ENCODE assay signal across 1 cellular context in the genomic region with DNA sequence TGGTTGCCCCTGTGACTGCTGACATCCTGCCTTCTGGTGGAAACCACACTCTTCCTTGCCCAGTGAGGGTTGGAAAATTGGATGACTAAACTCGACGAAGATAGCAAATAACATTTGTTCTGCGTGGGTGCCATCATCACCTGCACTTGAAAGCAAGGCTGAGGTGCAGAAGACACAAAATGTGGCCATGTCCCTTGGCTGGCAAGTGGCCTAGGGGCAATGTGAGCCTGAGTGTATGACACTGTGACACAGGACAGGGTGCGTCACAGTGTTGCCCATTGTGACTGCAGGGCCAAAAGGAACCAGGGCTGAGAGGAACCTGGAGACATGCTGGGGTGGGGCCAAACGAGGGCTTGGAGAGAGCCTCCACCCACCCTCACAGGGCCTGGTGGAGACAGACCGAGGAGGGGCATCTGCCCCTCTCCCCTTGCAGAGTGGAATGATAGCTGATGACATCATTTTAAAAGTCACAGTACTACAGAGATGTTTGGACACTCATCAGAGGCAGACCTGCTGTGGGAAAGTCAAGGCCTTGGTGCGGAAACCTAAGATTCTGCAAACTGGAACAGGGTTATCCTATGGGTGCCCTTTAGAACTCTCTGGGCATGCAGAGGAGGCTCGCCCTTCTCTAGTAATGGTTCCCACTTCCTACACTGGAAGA.
TF ChIP-seq lines count a peak whose summit lies in the region.

No MANE protein-coding gene starts in this region.

TF ChIP-seq in HEK293, 187 proteins besides CTCF, POLR2A, EP300 and RAD21 (continued from another document):
- TF ChIP-seq, protein P1, sequence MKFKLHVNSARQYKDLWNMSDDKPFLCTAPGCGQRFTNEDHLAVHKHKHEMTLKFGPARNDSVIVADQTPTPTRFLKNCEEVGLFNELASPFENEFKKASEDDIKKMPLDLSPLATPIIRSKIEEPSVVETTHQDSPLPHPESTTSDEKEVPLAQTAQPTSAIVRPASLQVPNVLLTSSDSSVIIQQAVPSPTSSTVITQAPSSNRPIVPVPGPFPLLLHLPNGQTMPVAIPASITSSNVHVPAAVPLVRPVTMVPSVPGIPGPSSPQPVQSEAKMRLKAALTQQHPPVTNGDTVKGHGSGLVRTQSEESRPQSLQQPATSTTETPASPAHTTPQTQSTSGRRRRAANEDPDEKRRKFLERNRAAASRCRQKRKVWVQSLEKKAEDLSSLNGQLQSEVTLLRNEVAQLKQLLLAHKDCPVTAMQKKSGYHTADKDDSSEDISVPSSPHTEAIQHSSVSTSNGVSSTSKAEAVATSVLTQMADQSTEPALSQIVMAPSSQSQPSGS (tag by site-specific recombination; IDR thresholded peaks at IDR 0.05; ENCODE audit: low read depth) = peak; percentile 54; the same call in 1 of the 2 replicates
TF ChIP-seq in HEK293: peak in this region for 1.
